9 cellular contexts compared by ENCODE assay signal in the genomic region with DNA sequence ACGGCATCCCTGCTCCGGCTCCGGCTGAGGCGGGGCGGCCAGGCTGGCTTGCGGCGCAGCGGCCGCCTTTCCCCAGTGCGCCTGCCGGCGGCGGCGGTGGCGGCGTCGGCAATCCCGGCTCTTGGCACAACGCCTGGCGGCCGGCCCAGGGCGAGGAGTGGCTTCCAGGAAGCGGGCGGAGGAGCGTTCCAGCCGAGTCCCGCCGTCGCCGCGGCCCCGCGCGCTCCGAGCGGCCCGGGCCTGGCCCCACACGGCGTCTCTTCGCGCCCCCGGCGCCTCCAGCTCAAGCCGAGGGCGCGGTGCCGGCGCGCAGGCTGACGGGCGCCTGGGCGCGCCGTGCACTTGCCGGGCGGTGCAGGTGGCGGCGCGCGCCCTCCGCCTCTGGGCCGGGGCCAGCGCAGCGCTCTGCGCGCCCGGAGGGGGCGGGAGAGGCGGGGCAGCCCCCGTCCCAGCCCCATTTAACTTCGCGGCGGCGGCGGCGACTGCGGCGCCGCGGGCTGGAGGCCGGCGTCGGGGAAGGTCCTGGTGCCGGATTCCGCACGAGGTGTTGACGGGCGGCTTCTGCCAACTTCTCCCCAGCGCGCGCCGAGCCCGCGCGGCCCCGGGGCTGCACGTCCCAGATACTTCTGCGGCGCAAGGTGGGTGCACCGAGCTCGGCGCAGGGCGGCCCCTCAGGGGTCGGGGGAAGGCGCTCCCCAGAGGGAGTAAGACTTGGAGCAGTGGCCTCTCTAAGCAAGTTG. TPM values are rescaled to one million over a fixed set of nuclear protein-coding genes. Genes with fewer than 3 reads are reported as not detected.
DNase-seq lines count a peak whose midpoint lies in the region; ATAC-seq, FAIRE-seq and TF ChIP-seq lines count a peak whose summit lies in the region.
"Had no signal": no experiment of that assay in that cellular context is flagged by ENCODE, and none has a peak within 500 bp of the region (broad histone marks: within the 10 kb centered on the region; RNA-seq: fewer than 3 reads in every experiment).

A gene with protein sequence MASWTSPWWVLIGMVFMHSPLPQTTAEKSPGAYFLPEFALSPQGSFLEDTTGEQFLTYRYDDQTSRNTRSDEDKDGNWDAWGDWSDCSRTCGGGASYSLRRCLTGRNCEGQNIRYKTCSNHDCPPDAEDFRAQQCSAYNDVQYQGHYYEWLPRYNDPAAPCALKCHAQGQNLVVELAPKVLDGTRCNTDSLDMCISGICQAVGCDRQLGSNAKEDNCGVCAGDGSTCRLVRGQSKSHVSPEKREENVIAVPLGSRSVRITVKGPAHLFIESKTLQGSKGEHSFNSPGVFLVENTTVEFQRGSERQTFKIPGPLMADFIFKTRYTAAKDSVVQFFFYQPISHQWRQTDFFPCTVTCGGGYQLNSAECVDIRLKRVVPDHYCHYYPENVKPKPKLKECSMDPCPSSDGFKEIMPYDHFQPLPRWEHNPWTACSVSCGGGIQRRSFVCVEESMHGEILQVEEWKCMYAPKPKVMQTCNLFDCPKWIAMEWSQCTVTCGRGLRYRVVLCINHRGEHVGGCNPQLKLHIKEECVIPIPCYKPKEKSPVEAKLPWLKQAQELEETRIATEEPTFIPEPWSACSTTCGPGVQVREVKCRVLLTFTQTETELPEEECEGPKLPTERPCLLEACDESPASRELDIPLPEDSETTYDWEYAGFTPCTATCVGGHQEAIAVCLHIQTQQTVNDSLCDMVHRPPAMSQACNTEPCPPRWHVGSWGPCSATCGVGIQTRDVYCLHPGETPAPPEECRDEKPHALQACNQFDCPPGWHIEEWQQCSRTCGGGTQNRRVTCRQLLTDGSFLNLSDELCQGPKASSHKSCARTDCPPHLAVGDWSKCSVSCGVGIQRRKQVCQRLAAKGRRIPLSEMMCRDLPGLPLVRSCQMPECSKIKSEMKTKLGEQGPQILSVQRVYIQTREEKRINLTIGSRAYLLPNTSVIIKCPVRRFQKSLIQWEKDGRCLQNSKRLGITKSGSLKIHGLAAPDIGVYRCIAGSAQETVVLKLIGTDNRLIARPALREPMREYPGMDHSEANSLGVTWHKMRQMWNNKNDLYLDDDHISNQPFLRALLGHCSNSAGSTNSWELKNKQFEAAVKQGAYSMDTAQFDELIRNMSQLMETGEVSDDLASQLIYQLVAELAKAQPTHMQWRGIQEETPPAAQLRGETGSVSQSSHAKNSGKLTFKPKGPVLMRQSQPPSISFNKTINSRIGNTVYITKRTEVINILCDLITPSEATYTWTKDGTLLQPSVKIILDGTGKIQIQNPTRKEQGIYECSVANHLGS (N-terminal part only) (plus strand): TSS at position 485 of the 740 bp plus-strand sequence. CDS start 1,639 bp downstream, outside the sequence.

- no peak within 1 kb of the TSS for H3K27ac Mint-ChIP-seq in activated T-cell treated with anti-CD3 and anti-CD28 coated beads, Interleukin-2, amount 50 U/mL, for 24 hours
- H3K27ac Mint-ChIP-seq: T-helper 1 cell treated with Interleukin-12 subunit alpha and Interleukin-12 subunit beta and Interleukin-4 antibody, amounts not matched to agents 30 μg/mL and 1 μg/mL, for 36 hours had no signal

- H3K27me3 Mint-ChIP-seq in activated T-cell treated with anti-CD3 and anti-CD28 coated beads, Interleukin-2, amount 50 U/mL, for 24 hours = peaks cover 58% of the 10 kb centered on the region

- H3K4me1 Mint-ChIP-seq in activated T-cell treated with anti-CD3 and anti-CD28 coated beads, Interleukin-2, amount 50 U/mL, for 24 hours (ENCODE audit: low read depth) = no peaks in the 10 kb centered on the region

- H3K36me3 ChIP-seq in kidney (ENCODE audit: control insufficient read depth in 1 of 2, insufficient read depth in 2 of 2, low read length in 2 of 2) (no peaks in the 10 kb centered on the region), small intestine (ENCODE audit: control insufficient read depth in 2 of 2, insufficient read depth in 2 of 2, low read length in 2 of 2) (no peaks in the 10 kb centered on the region)

- intact Hi-C loops in kidney (cut with DNase I) = no loop called here

- H3K9ac ChIP-seq in kidney (ENCODE audit: low read length in 2 of 2) = no peak within 1 kb of the TSS

- FAIRE-seq in kidney (lab: Jason Lieb, UNC) (no peak), small intestine (lab: Jason Lieb, UNC) (no peak)

- ATAC-seq in activated CD4-positive, CD25-positive, alpha-beta regulatory T cell treated with anti-CD3 and anti-CD28 coated beads, Interleukin-2, amount 50 U/mL, for 24 hours = no peak

- no peaks in the 10 kb centered on the region for H3K9me3 Mint-ChIP-seq in activated T-cell treated with anti-CD3 and anti-CD28 coated beads, Interleukin-2, amount 50 U/mL, for 24 hours
- H3K9me3 Mint-ChIP-seq: T-helper 1 cell treated with Interleukin-12 subunit alpha and Interleukin-12 subunit beta and Interleukin-4 antibody, amounts not matched to agents 30 μg/mL and 1 μg/mL, for 36 hours had no signal

- H3K9me3 ChIP-seq in kidney (ENCODE audit: control insufficient read depth in 1 of 2, low read length in 2 of 2) = no peaks in the 10 kb centered on the region
- no peaks in the 10 kb centered on the region for H3K9me3 ChIP-seq in small intestine (ENCODE audit: control insufficient read depth, low read depth)

- H3K4me3 ChIP-seq in kidney (ENCODE audit: low read length in 2 of 2) (peak within 1 kb of the TSS in 1 of 2 donors; percentile 49), small intestine (ENCODE audit: low read depth in 1 of 2, low read length in 2 of 2) (peak within 1 kb of the TSS in 1 of 2 donors; percentile 20)

- H3K4me1 ChIP-seq in kidney (ENCODE audit: control insufficient read depth in 1 of 2, insufficient read depth in 1 of 2, low read depth in 1 of 2, low read length in 2 of 2) = peaks cover 0 to 6% of the 10 kb centered on the region in 2 donors
- H3K4me1 ChIP-seq in small intestine (ENCODE audit: control insufficient read depth in 2 of 2, insufficient read depth in 1 of 2, low read depth in 1 of 2, low read length in 1 of 2) = no peaks in the 10 kb centered on the region

- peaks cover 4 to 19% of the 10 kb centered on the region in 2 donors for H3K27me3 ChIP-seq in small intestine (ENCODE audit: control insufficient read depth in 2 of 2, insufficient read depth in 2 of 2, low read length in 2 of 2)

- DNase-seq in HPDE6-E6E7 (ENCODE audit: extremely low spot score) = peak; percentile 44
- DNase-seq in cerebellum (ENCODE audit: low spot score) = peak; percentile 51
- DNase-seq in kidney = peak; percentile 93
- peak; percentile 15 for DNase-seq in small intestine
- DNase-seq in LoVo (ENCODE audit: low spot score) = no peak
- no peak for DNase-seq in activated T-cell treated with anti-CD3 and anti-CD28 coated beads, Interleukin-2, amount 50 U/mL, for 24 hours
- no peak for DNase-seq in cerebellar nuclear complex (lab: John Stamatoyannopoulos, UW)

- 2 to 9% (median 8%) methylated on average over 37 to 105 of the region's 105 CpGs for WGBS in small intestine, 3 donors

- TF ChIP-seq CTCF in kidney (IDR thresholded peaks at IDR 0.05; ENCODE audit: borderline replicate concordance, extremely low read depth, insufficient read depth) = no peak

- no peak within 1 kb of the TSS for H3K4me3 Mint-ChIP-seq in activated T-cell treated with anti-CD3 and anti-CD28 coated beads, Interleukin-2, amount 50 U/mL, for 24 hours
- H3K4me3 Mint-ChIP-seq: T-helper 1 cell treated with Interleukin-12 subunit alpha and Interleukin-12 subunit beta and Interleukin-4 antibody, amounts not matched to agents 30 μg/mL and 1 μg/mL, for 36 hours had no signal

- H3K36me3 Mint-ChIP-seq in activated T-cell treated with anti-CD3 and anti-CD28 coated beads, Interleukin-2, amount 50 U/mL, for 24 hours (ENCODE audit: low read depth) = no peaks in the 10 kb centered on the region

- H3K27ac ChIP-seq in kidney (ENCODE audit: low read depth in 2 of 2, low read length in 2 of 2) (no peak within 1 kb of the TSS), small intestine (ENCODE audit: low read depth in 1 of 2, low read length in 1 of 2) (no peak within 1 kb of the TSS)

RNA-seq across cellular contexts. Expression of the gene that starts here (rescaled TPM):
- total RNA-seq in cerebellum (1.4 TPM), kidney (23.4 TPM)
- polyA plus RNA-seq in kidney (ENCODE audit: insufficient read depth, low read depth, low replicate concordance) (1.6 TPM), small intestine (1 to 10 TPM in 1 of 3 donors, under 1 TPM in 2; 0.22 to 1.6 (median 0.27) TPM)

Comparison
In these comparisons a context has a peak if more than half of its experiments do, and no peak if none do; other contexts are left out.
1. RNA of the gene that starts here (total RNA-seq): 23.4 TPM in kidney (single experiment); 1.4 TPM in cerebellum (single experiment); every median in the first group is over 10 times any median in the second.
2. DNase-seq: peak in HPDE6-E6E7 (single experiment), cerebellum (single experiment), kidney (single experiment) and small intestine (single experiment); none in LoVo (single experiment), activated T-cell treated with anti-CD3 and anti-CD28 coated beads, Interleukin-2, amount 50 U/mL, for 24 hours (single experiment) and cerebellar nuclear complex (0 of 2).